In genomic region chr19:35006342-35006998, GRCh38 we compare ENCODE assay signal across 8 cellular contexts. TPM values are rescaled to one million over a fixed set of nuclear protein-coding genes. Genes with fewer than 3 reads are reported as not detected.
DNase-seq lines count a peak whose midpoint lies in the region; ATAC-seq and TF ChIP-seq lines count a peak whose summit lies in the region.

No MANE protein-coding gene starts in this region.

- H2AFZ ChIP-seq in mesenchymal stem cell (ENCODE audit: low read depth, low read length), result no peak overlapping the region

- WGBS in mesenchymal stem cell, result 92% methylated on average over 15 of the region's 15 CpGs

- H3K4me3 ChIP-seq in mesenchymal stem cell (ENCODE audit: insufficient read depth in 1 of 2, low read depth in 1 of 2, low read length in 2 of 2), result no peak overlapping the region
- H3K4me3 ChIP-seq in tibial artery, result no peak overlapping the region

- no peak overlapping the region for H2BK12ac ChIP-seq in mesenchymal stem cell (ENCODE audit: low read length in 2 of 2)

- intact Hi-C loops in tibial artery (cut with DNase I; ENCODE audit: low total_unique reads), result no loop called here

- no peak overlapping the region for H3K14ac ChIP-seq in mesenchymal stem cell (ENCODE audit: low read length in 2 of 2)

- TF ChIP-seq CTCF in tibial artery (IDR thresholded peaks at IDR 0.05), result no peak

- DNase-seq in A172 (ENCODE audit: low spot score) (peak; percentile 96), HCEC 1CT (peak; percentile 19), astrocyte of the hippocampus (ENCODE audit: low read depth, low spot score) (peak; percentile 77), mesenchymal stem cell (peak; percentile 20), anterior cingulate cortex (lab: John Stamatoyannopoulos, UW) (no peak), tibial artery (no peak), NCI-H524 treated with DMSO at 0.1 percent for 48 hours (lab: John Stamatoyannopoulos, UW) (no peak)

- H3K36me3 ChIP-seq in mesenchymal stem cell (ENCODE audit: control insufficient read depth in 1 of 2, insufficient read depth in 2 of 2, low read depth in 1 of 2, low read length in 2 of 2), result peaks cover 40 to 60% of the 10 kb centered on the region in 2 experiments
- H3K36me3 ChIP-seq in tibial artery, result peaks cover 12 to 55% (median 31%) of the 10 kb centered on the region in 3 donors

- H3K4ac ChIP-seq in mesenchymal stem cell (ENCODE audit: low read depth in 1 of 2, low read length in 2 of 2), result no peak overlapping the region

- no peak for ATAC-seq in GM21529 (IDR thresholded peaks at IDR 0.05; ENCODE audit: unreplicated experiment)

- H2BK15ac ChIP-seq in mesenchymal stem cell (ENCODE audit: low read depth, poor library complexity, severe bottlenecking), result no peak overlapping the region

- no peak overlapping the region for H2BK5ac ChIP-seq in mesenchymal stem cell (ENCODE audit: low read depth, low read length, poor library complexity, severe bottlenecking)

- no peak overlapping the region for H3K23ac ChIP-seq in mesenchymal stem cell (ENCODE audit: low read length in 2 of 2)

- H3K18ac ChIP-seq in mesenchymal stem cell (ENCODE audit: low read depth in 1 of 2, low read length in 2 of 2), result no peak overlapping the region

- no peak overlapping the region for H4K8ac ChIP-seq in mesenchymal stem cell (ENCODE audit: low read length)

- no peaks in the 10 kb centered on the region for H3K9me3 ChIP-seq in mesenchymal stem cell (ENCODE audit: control insufficient read depth, low read length)
- no peaks in the 10 kb centered on the region for H3K9me3 ChIP-seq in tibial artery

- no peak overlapping the region for H3K9ac ChIP-seq in mesenchymal stem cell (ENCODE audit: low read length)

- no peak overlapping the region for H3K4me2 ChIP-seq in mesenchymal stem cell (ENCODE audit: low read length, poor library complexity, severe bottlenecking)

- peaks cover 36% of the 10 kb centered on the region for H3K79me1 ChIP-seq in mesenchymal stem cell (replicated peaks; ENCODE audit: low read length, poor library complexity, severe bottlenecking)

- H2AK5ac ChIP-seq in mesenchymal stem cell (ENCODE audit: low read length, severe bottlenecking), result no peak overlapping the region

- H4K91ac ChIP-seq in mesenchymal stem cell (ENCODE audit: low read length), result no peak overlapping the region

- peaks cover 20% of the 10 kb centered on the region for H3K4me1 ChIP-seq in mesenchymal stem cell (ENCODE audit: control insufficient read depth, insufficient read depth, low read depth, low read length)
- H3K4me1 ChIP-seq in tibial artery, result peaks cover 0 to 30% (median 14%) of the 10 kb centered on the region in 4 donors

- H3K27ac ChIP-seq in mesenchymal stem cell (ENCODE audit: low read length, poor library complexity, severe bottlenecking) (no peak overlapping the region), tibial artery (no peak overlapping the region)

- H3K27me3 ChIP-seq in mesenchymal stem cell (ENCODE audit: control insufficient read depth in 1 of 2, insufficient read depth in 1 of 2, low read length in 2 of 2), result no peaks in the 10 kb centered on the region
- H3K27me3 ChIP-seq in tibial artery, result no peaks in the 10 kb centered on the region

- H2BK120ac ChIP-seq in mesenchymal stem cell (ENCODE audit: low read depth, low read length), result no peak overlapping the region

RNA-seq across cellular contexts. Expression of gene GRAMD1A, which starts 6.3 kb away (rescaled TPM):
- total RNA-seq in A172 (2014; rRNA removed; shearing (Covaris generic)), result 20.2 and 26.9 TPM in 2 replicates
- 54.4 TPM for polyA plus RNA-seq in mesenchymal stem cell (2013, experiment 1 of 2)
- 53.5 TPM for polyA plus RNA-seq in mesenchymal stem cell (2013, experiment 2 of 2)

RNA-seq across cellular contexts. Expression of gene SCN1B, which starts 23.8 kb away (rescaled TPM):
- 8.5 and 10.8 TPM in 2 replicates for total RNA-seq in A172 (2014; rRNA removed; shearing (Covaris generic))
- 4.9 TPM for polyA plus RNA-seq in mesenchymal stem cell (2013, experiment 1 of 2)
- 5.4 TPM for polyA plus RNA-seq in mesenchymal stem cell (2013, experiment 2 of 2)

RNA-seq across cellular contexts. Expression of gene HPN, which starts 35.1 kb away (rescaled TPM):
- not detected in 2 replicates for total RNA-seq in A172 (2014; rRNA removed; shearing (Covaris generic))
- polyA plus RNA-seq in mesenchymal stem cell (2013, experiment 1 of 2), result 0.21 TPM
- 0.15 TPM for polyA plus RNA-seq in mesenchymal stem cell (2013, experiment 2 of 2)

RNA-seq across cellular contexts. Expression of gene ZNF792, which starts 42.4 kb away (rescaled TPM):
- 1.1 and 1.5 TPM in 2 replicates for total RNA-seq in A172 (2014; rRNA removed; shearing (Covaris generic))
- polyA plus RNA-seq in mesenchymal stem cell (2013, experiment 1 of 2), result 3.2 TPM
- 3.4 TPM for polyA plus RNA-seq in mesenchymal stem cell (2013, experiment 2 of 2)

Comparison
In these comparisons a context has a peak if more than half of its experiments do, and no peak if none do; other contexts are left out.
1. DNase-seq: peak in A172 (single experiment), HCEC 1CT (single experiment), astrocyte of the hippocampus (single experiment) and mesenchymal stem cell (single experiment); none in anterior cingulate cortex (0 of 58), tibial artery (0 of 2) and NCI-H524 treated with DMSO at 0.1 percent for 48 hours (single experiment).